8 cellular contexts compared by ENCODE assay signal in the genomic region with DNA sequence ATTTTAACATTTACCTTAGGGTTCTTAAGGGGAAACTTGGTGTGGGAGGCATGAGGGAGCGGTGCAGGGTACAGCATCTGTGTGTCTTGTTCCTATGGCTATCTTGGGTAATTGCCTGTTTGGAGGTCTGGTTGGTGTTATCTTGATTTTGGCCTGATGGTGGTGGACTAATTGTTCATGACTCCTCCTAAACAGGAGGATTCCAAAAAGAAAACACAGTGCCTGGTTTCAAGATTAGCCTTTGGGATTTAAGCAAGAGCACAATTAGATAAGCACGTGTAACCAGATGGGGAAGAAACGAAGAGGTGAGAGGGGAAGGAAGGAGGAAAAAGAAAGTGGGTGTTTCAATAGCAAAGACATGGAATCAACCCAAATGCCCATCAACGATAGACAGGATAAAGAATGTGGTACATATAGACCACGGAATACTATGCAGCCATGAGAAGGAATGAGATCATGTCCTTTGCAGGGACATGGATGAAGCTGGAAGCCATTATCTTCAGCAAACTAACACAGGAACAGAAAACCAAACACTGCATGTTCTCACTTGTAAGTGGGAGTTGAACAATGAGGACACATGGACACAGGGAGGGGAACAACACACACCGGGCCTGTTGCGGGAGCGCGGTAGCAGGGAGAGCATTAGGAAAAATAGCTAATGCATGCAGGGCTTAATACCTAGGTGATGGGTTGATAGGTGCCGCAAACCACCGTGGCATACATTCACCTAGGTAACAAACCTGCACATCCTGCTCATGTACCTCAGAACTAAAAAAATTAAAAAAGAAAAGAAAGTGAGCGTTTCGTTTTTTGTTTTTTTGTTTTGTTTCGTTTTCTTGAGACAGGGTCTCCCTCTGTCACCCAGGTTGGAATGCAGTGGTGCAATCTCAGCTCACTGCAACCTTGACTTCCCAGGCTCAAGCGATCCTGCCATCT. TPM values are rescaled to one million over a fixed set of nuclear protein-coding genes. Genes with fewer than 3 reads are reported as not detected.
A peak's percentile ranks its signal among the peaks of the same experiment; 100 is the strongest.
DNase-seq lines count a peak whose midpoint lies in the region; ATAC-seq, FAIRE-seq and TF ChIP-seq lines count a peak whose summit lies in the region.
"Not testable (repeated sequence)": the region's sequence is repeated elsewhere in the genome, so short reads cannot be mapped to it uniquely, and the experiment has no call there.

No MANE protein-coding gene starts in this region.

- FAIRE-seq in K562 (lab: Jason Lieb, UNC) = not testable (repeated sequence)

- H3K9me3 ChIP-seq in CD4-positive, alpha-beta memory T cell (ENCODE audit: control insufficient read depth in 1 of 2, low read length in 2 of 2); HEK293 (ENCODE audit: control insufficient read depth, insufficient read depth, low read depth, low read length); T-helper 17 cell (ENCODE audit: control insufficient read depth, low read length, poor library complexity, severe bottlenecking); K562 (replicated peaks; ENCODE audit: control insufficient read depth, insufficient read depth, low read depth, low read length): not testable (repeated sequence)

- not testable (repeated sequence) for TF ChIP-seq CTCF in HEK293 (tag by site-specific recombination; IDR thresholded peaks at IDR 0.05); K562 (IDR thresholded peaks at IDR 0.05 in 2 of 3, conservative IDR thresholded peaks at IDR 0.05 in 1 of 3; ENCODE audit: insufficient read depth in 2 of 3, low read depth in 1 of 3, low read length in 3 of 3); neural crest cell (conservative IDR thresholded peaks at IDR 0.05)

- peak overlapping the region in 4 of 8 donors; percentile 17 to 58 (median 38) for H3K4me3 Mint-ChIP-seq in CD4-positive, alpha-beta memory T cell
- H3K4me3 Mint-ChIP-seq in T-helper 17 cell = peak overlapping the region; percentile 47
- not testable (repeated sequence) for H3K4me3 Mint-ChIP-seq in activated CD8-positive, alpha-beta T cell treated with anti-CD3 and anti-CD28 coated beads, Interleukin-2, amount 10 ng/mL, durations not matched to agents 7 days and 5 days; activated naive CD4-positive, alpha-beta T cell treated with anti-CD3 and anti-CD28 coated beads, Interleukin-2, amount 10 ng/mL, durations not matched to agents 7 days and 5 days; neural crest cell

- CTCF ChIA-PET in CD4-positive, alpha-beta memory T cell (lab: Charles Lee; ENCODE audit: partially characterized antibody) = interaction anchor here (0.6 to 1.8 kb wide), 3 partner anchors 18 to 73 kb away, joined by 3 to 5 read pairs (median 3); no protein-coding TSS in a partner anchor
- CTCF ChIA-PET in HEK293 (lab: Yijun Ruan, JAX) = interaction anchor here (0.6 to 1.3 kb wide), 4 partner anchors 14 to 721 kb away, joined by 3 to 4 read pairs (median 4); no protein-coding TSS in a partner anchor
- CTCF ChIA-PET in activated CD8-positive, alpha-beta T cell treated with anti-CD3 and anti-CD28 coated beads, Interleukin-2, amount 10 ng/mL, durations not matched to agents 7 days and 5 days (lab: Charles Lee) = interaction anchor here (1.3 to 3.0 kb wide), 3 partner anchors 9 to 74 kb away, joined by 5 to 16 read pairs (median 6); a partner anchor contains a TSS
- CTCF ChIA-PET in activated naive CD4-positive, alpha-beta T cell treated with anti-CD3 and anti-CD28 coated beads, Interleukin-2, amount 10 ng/mL, durations not matched to agents 7 days and 5 days (lab: Charles Lee) = interaction anchor here (1.0 to 1.8 kb wide), 2 partner anchors 18 to 22 kb away, joined by 3 to 5 read pairs; no protein-coding TSS in a partner anchor
- CTCF ChIA-PET in K562 (lab: Yijun Ruan, JAX; ENCODE audit: low intra/inter-chr PET ratio) = not testable (repeated sequence)

- peaks cover 12 to 20% (median 16%) of the 10 kb centered on the region in 4 donors for H3K4me1 Mint-ChIP-seq in CD4-positive, alpha-beta memory T cell
- peaks cover 11% of the 10 kb centered on the region for H3K4me1 Mint-ChIP-seq in T-helper 17 cell
- H3K4me1 Mint-ChIP-seq in activated CD8-positive, alpha-beta T cell treated with anti-CD3 and anti-CD28 coated beads, Interleukin-2, amount 10 ng/mL, durations not matched to agents 7 days and 5 days (ENCODE audit: low read depth) = peaks cover 19% of the 10 kb centered on the region
- peaks cover 21% of the 10 kb centered on the region for H3K4me1 Mint-ChIP-seq in activated naive CD4-positive, alpha-beta T cell treated with anti-CD3 and anti-CD28 coated beads, Interleukin-2, amount 10 ng/mL, durations not matched to agents 7 days and 5 days
- H3K4me1 Mint-ChIP-seq in neural crest cell = not testable (repeated sequence)

- POLR2A ChIA-PET in CD4-positive, alpha-beta memory T cell (lab: Charles Lee; ENCODE audit: partially characterized antibody) = interaction anchor here (1.7 to 2.1 kb wide), 2 partner anchors 8 to 75 kb away, joined by 4 to 6 read pairs; no protein-coding TSS in a partner anchor
- POLR2A ChIA-PET in HEK293 (lab: Yijun Ruan, JAX) = not testable (repeated sequence)
- POLR2A ChIA-PET in activated CD8-positive, alpha-beta T cell treated with anti-CD3 and anti-CD28 coated beads, Interleukin-2, amount 10 ng/mL, durations not matched to agents 7 days and 5 days (lab: Charles Lee) = interaction anchor here (1.6 kb wide), 1 partner anchor 8 kb away, joined by 6 read pairs; no protein-coding TSS in a partner anchor
- POLR2A ChIA-PET in K562 (lab: Yijun Ruan, JAX) = interaction anchor here (0.6 to 1.2 kb wide), 3 partner anchors 13 to 1074 kb away, joined by 3 to 4 read pairs (median 3); no protein-coding TSS in a partner anchor

- not testable (repeated sequence) for TF ChIP-seq RAD21 in K562 (CRISPR knock-in tag; conservative IDR thresholded peaks at IDR 0.05 in 1 of 2, IDR thresholded peaks at IDR 0.05 in 1 of 2)

- not testable (repeated sequence) for TF ChIP-seq POLR2A in K562 (conservative IDR thresholded peaks at IDR 0.05)

- H3K27ac Mint-ChIP-seq in CD4-positive, alpha-beta memory T cell = peak overlapping the region; percentile 12 to 95 (median 82)
- peak overlapping the region; percentile 83 for H3K27ac Mint-ChIP-seq in T-helper 17 cell
- H3K27ac Mint-ChIP-seq in activated CD8-positive, alpha-beta T cell treated with anti-CD3 and anti-CD28 coated beads, Interleukin-2, amount 10 ng/mL, durations not matched to agents 7 days and 5 days = peak overlapping the region; percentile 60
- peak overlapping the region; percentile 17 for H3K27ac Mint-ChIP-seq in activated naive CD4-positive, alpha-beta T cell treated with anti-CD3 and anti-CD28 coated beads, Interleukin-2, amount 10 ng/mL, durations not matched to agents 7 days and 5 days
- peak overlapping the region; percentile 89 for H3K27ac Mint-ChIP-seq in neural crest cell (ENCODE audit: unreplicated experiment)

- H3K9me3 Mint-ChIP-seq in CD4-positive, alpha-beta memory T cell; activated CD8-positive, alpha-beta T cell treated with anti-CD3 and anti-CD28 coated beads, Interleukin-2, amount 10 ng/mL, durations not matched to agents 7 days and 5 days (ENCODE audit: insufficient read depth); activated naive CD4-positive, alpha-beta T cell treated with anti-CD3 and anti-CD28 coated beads, Interleukin-2, amount 10 ng/mL, durations not matched to agents 7 days and 5 days; neural crest cell: not testable (repeated sequence)

- H2AFZ ChIP-seq in K562 (ENCODE audit: low read depth, low read length) = peak overlapping the region; percentile 19; the same call in 1 of the 2 replicates

- H3K9ac ChIP-seq in K562 (ENCODE audit: insufficient read depth in 1 of 2, low read depth in 2 of 2, low read length in 2 of 2) = not testable (repeated sequence)

- H3K27me3 ChIP-seq in CD4-positive, alpha-beta memory T cell (ENCODE audit: insufficient read depth, low read length); K562 (ENCODE audit: control insufficient read depth in 2 of 2, insufficient read depth in 2 of 2, low read length in 2 of 2): not testable (repeated sequence)

- H3K36me3 Mint-ChIP-seq in CD4-positive, alpha-beta memory T cell; T-helper 17 cell (ENCODE audit: low read depth); activated CD8-positive, alpha-beta T cell treated with anti-CD3 and anti-CD28 coated beads, Interleukin-2, amount 10 ng/mL, durations not matched to agents 7 days and 5 days (ENCODE audit: low read depth); activated naive CD4-positive, alpha-beta T cell treated with anti-CD3 and anti-CD28 coated beads, Interleukin-2, amount 10 ng/mL, durations not matched to agents 7 days and 5 days; neural crest cell (ENCODE audit: low read depth): not testable (repeated sequence)

- not testable (repeated sequence) for ATAC-seq in T-helper 17 cell; activated CD8-positive, alpha-beta T cell treated with anti-CD3 and anti-CD28 coated beads, Interleukin-2, amount 10 ng/mL, durations not matched to agents 7 days and 5 days
- peak; percentile 21; the same call in 2 of the 3 replicates for ATAC-seq in K562

- H4K20me1 ChIP-seq in K562 (replicated peaks; ENCODE audit: control insufficient read depth, insufficient read depth, low read length) = not testable (repeated sequence)

- not testable (repeated sequence) for H3K4me3 ChIP-seq in CD4-positive, alpha-beta memory T cell (ENCODE audit: low read length in 2 of 2); HEK293 (ENCODE audit: low read depth, low read length); K562

- peak in 1 of 5 donors; percentile 20 for DNase-seq in CD4-positive, alpha-beta memory T cell
- peak; percentile 79 for DNase-seq in SK-N-DZ (ENCODE audit: low spot score)
- not testable (repeated sequence) for DNase-seq in T-helper 17 cell; activated CD8-positive, alpha-beta T cell treated with anti-CD3 and anti-CD28 coated beads, Interleukin-2, amount 10 ng/mL, durations not matched to agents 7 days and 5 days; activated naive CD4-positive, alpha-beta T cell treated with anti-CD3 and anti-CD28 coated beads, Interleukin-2, amount 10 ng/mL, durations not matched to agents 7 days and 5 days; K562 (ENCODE audit: extremely low read depth in 1 of 4, low spot score in 3 of 4); neural crest cell (ENCODE audit: low read depth, low spot score)

- TF ChIP-seq EP300 in K562 (IDR thresholded peaks at IDR 0.05; ENCODE audit: low read length) = not testable (repeated sequence)

- not testable (repeated sequence) for H3K27ac ChIP-seq in CD4-positive, alpha-beta memory T cell (ENCODE audit: low read depth, low read length); HEK293 (ENCODE audit: extremely low read depth, low read depth, low read length); K562 (ENCODE audit: extremely low read depth, low read depth, low read length)

- intact Hi-C loops in CD4-positive, alpha-beta memory T cell (cut with micrococcal nuclease); K562 (cut with micrococcal nuclease): not testable (repeated sequence)

- not testable (repeated sequence) for H3K27me3 Mint-ChIP-seq in CD4-positive, alpha-beta memory T cell; T-helper 17 cell; activated CD8-positive, alpha-beta T cell treated with anti-CD3 and anti-CD28 coated beads, Interleukin-2, amount 10 ng/mL, durations not matched to agents 7 days and 5 days (ENCODE audit: low read depth); activated naive CD4-positive, alpha-beta T cell treated with anti-CD3 and anti-CD28 coated beads, Interleukin-2, amount 10 ng/mL, durations not matched to agents 7 days and 5 days; neural crest cell (ENCODE audit: low read depth)

- H3K9me1 ChIP-seq in K562 (ENCODE audit: control insufficient read depth, insufficient read depth, low read length) = not testable (repeated sequence)

- not testable (repeated sequence) for H3K36me3 ChIP-seq in CD4-positive, alpha-beta memory T cell (ENCODE audit: insufficient read depth, low read length); HEK293 (ENCODE audit: control insufficient read depth in 2 of 2, insufficient read depth in 1 of 2, low read length in 2 of 2); K562 (ENCODE audit: control insufficient read depth, insufficient read depth, low read length)

- not testable (repeated sequence) for H3K79me2 ChIP-seq in K562 (ENCODE audit: control insufficient read depth, insufficient read depth, low read length)

- in situ Hi-C loops in K562 (cut with MboI) = not testable (repeated sequence)

- H3K4me2 ChIP-seq in K562 (ENCODE audit: insufficient read depth, low read length) = not testable (repeated sequence)

- H3K4me1 ChIP-seq in CD4-positive, alpha-beta memory T cell (ENCODE audit: insufficient read depth, low read length) = peaks cover 13% of the 10 kb centered on the region
- not testable (repeated sequence) for H3K4me1 ChIP-seq in HEK293 (ENCODE audit: control insufficient read depth, insufficient read depth, low read length); K562 (replicated peaks in 1 of 2; ENCODE audit: control insufficient read depth in 2 of 2, insufficient read depth in 2 of 2, low read length in 2 of 2)

- 48% methylated on average over 12 of the region's 15 CpGs for WGBS in K562 (ENCODE audit: insufficient coverage, low coverage, missing lambda C conversion rate)

- BruUV-seq in K562 (replicated peaks; lab: Mats Ljungman, UMichigan) = not testable (repeated sequence)

RNA-seq across cellular contexts. Expression of a gene that starts 21.1 kb away (rescaled TPM):
- total RNA-seq in CD4-positive, alpha-beta memory T cell = 10 to 100 TPM; 23.0 to 24.1 TPM
- polyA plus RNA-seq in CD4-positive, alpha-beta memory T cell = 10 to 100 TPM; 25.8 to 38.6 TPM
- polyA plus RNA-seq in SK-N-DZ (2014; cell fraction: cytosol; rRNA removed) = 82.7 and 117 TPM in 2 replicates
- polyA plus RNA-seq in SK-N-DZ (2014; cell fraction: nucleus; rRNA removed) = 60.2 and 64.3 TPM in 2 replicates
- 10 to 100 TPM in 1 of 2 donors, 1 to 10 TPM in 1; 9.5 to 13.2 TPM for total RNA-seq in T-helper 17 cell
- 10 to 100 TPM; 34.9 to 41.0 TPM for total RNA-seq in activated CD8-positive, alpha-beta T cell treated with anti-CD3 and anti-CD28 coated beads, Interleukin-2, amount 10 ng/mL, durations not matched to agents 7 days and 5 days
- 19.7 and 24.1 TPM in 2 replicates for total RNA-seq in K562 (2011; cell fraction: chromatin; rRNA removed; ENCODE audit: low replicate concordance)
- total RNA-seq in K562 (2011; cell fraction: nucleolus; rRNA removed) = 17.4 and 22.8 TPM in 2 replicates
- total RNA-seq in K562 (2011; cell fraction: nucleoplasm; rRNA removed) = 17.6 and 18.1 TPM in 2 replicates
- total RNA-seq in K562 (2014; rRNA removed) = 26.4 and 35.6 TPM in 2 replicates
- total RNA-seq in K562 (2014; rRNA removed; fragmentation: Illumina TruSeq; extraction: Trizol) = 50.2 and 52.2 TPM in 2 replicates
- 52.2 and 55.2 TPM in 2 replicates for total RNA-seq in K562 (2015; rRNA removed; fragmentation: Illumina TruSeq; extraction: Trizol)
- total RNA-seq in K562 (2021) = 36.6 and 40.2 TPM in 2 replicates
- polyA plus RNA-seq in K562 (2011; rRNA removed) = 11.6 and 14.1 TPM in 2 replicates
- polyA plus RNA-seq in K562 (2011; cell fraction: cytosol; rRNA removed) = 15.5 and 20.6 TPM in 2 replicates
- 20.8 and 22.1 TPM in 2 replicates for polyA plus RNA-seq in K562 (2011; cell fraction: nucleus; rRNA removed)
- 42.3 and 44.7 TPM in 2 replicates for polyA plus RNA-seq in K562 (2012)
- 46.2 and 64.1 TPM in 2 replicates for polyA plus RNA-seq in K562 (2014; fragmentation: Illumina TruSeq; extraction: Trizol)
- 100 to 1,000 TPM; 119 to 145 TPM for polyA plus RNA-seq in K562 (2014; fragmentation: Nextera tagmentation; extraction: Ambion mirVana)
- polyA plus RNA-seq in K562 (2014; rRNA removed) = 33.7 and 34.6 TPM in 2 replicates
- 12.1 and 17.0 TPM in 2 replicates for polyA minus RNA-seq in K562 (2011; rRNA and poly(A)+ RNA removed)
- polyA minus RNA-seq in K562 (2011; cell fraction: cytosol; rRNA and poly(A)+ RNA removed) = 13.9 and 18.3 TPM in 2 replicates
- 11.1 and 11.6 TPM in 2 replicates for polyA minus RNA-seq in K562 (2011; cell fraction: nucleus; rRNA and poly(A)+ RNA removed)
- 74.2 and 76.8 TPM in 2 replicates for total RNA-seq in neural crest cell

Comparison
In these comparisons a context has a peak if more than half of its experiments do, and no peak if none do; other contexts are left out.
1. H3K27ac Mint-ChIP-seq: peak in every context shown above with its lines; median percentile 89 in neural crest cell; 83 in T-helper 17 cell; 82 in CD4-positive, alpha-beta memory T cell; 60 in activated CD8-positive, alpha-beta T cell treated with anti-CD3 and anti-CD28 coated beads, Interleukin-2, amount 10 ng/mL, durations not matched to agents 7 days and 5 days; 17 in activated naive CD4-positive, alpha-beta T cell treated with anti-CD3 and anti-CD28 coated beads, Interleukin-2, amount 10 ng/mL, durations not matched to agents 7 days and 5 days.